Comparison of ENCODE assay signal across 8 cellular contexts in the genomic region with DNA sequence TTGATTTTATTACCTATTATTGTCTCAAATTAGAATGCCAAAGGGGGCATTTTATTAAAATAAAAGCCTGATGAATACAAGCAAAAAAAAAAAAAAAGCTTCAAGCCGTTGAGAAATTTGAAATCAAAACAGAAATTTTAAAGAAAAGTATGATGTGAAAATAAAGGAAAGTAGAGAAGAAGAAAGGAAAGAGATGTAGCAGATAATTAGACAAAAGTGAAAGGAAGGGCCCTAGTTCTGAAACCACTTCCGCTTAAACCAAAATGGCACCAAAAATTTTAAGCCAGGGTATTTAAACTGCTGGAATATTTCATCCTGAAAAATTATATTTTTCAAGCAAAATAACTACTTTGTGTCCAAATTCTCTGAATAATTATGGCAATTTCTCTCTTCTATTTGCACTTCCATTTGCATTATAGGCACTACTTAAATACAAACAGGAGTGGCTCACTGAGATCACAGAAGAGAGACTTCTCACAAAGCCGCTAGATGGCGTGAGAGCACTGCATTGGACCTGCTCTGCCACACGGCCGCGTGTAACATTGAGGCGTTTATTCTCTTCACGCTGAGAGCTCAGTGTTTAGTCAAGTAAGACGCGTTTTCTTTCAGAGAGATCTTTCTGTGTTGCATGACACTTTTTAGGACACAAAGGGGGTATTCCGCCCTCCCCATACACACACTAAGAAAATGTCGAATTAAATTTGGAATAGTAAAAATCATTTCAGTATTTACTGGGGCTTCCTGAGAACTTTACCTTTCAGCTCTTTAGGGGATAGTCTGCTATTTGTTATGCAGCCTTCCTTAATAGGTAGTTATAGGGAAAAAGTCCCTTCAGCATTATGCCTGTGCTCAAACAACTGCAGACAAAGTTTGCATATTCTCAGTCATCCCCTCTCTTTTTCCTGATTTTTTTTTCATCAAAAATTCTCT.
DNase-seq lines count a peak whose midpoint lies in the region; ATAC-seq and TF ChIP-seq lines count a peak whose summit lies in the region.

No MANE protein-coding gene starts in this region.

- no peaks in the 10 kb centered on the region for H3K36me3 ChIP-seq in vagina

- TF ChIP-seq POLR2A in vagina (IDR thresholded peaks at IDR 0.05), result no peak

- in situ Hi-C loops in GM13976 (cut with MboI; ENCODE audit: low sequenced_read_pairs, unreplicated experiment), result loop anchor here (10.0 kb wide), 1 partner anchor 904 kb away; no protein-coding TSS in a partner anchor

- H3K4me3 Mint-ChIP-seq in progenitor cell of endocrine pancreas (ENCODE audit: low read depth), result no peak overlapping the region

- peaks cover 2% of the 10 kb centered on the region for H3K4me1 Mint-ChIP-seq in progenitor cell of endocrine pancreas (ENCODE audit: low read depth)

- H3K9me3 Mint-ChIP-seq in progenitor cell of endocrine pancreas (ENCODE audit: low read depth), result no peaks in the 10 kb centered on the region

- TF ChIP-seq CTCF in GM13976 (IDR thresholded peaks at IDR 0.05; ENCODE audit: borderline replicate concordance, control extremely low read depth, extremely low read depth, insufficient read depth, missing control alignments), result peak; percentile 75
- peak; percentile 96 for TF ChIP-seq CTCF in progenitor cell of endocrine pancreas (IDR thresholded peaks at IDR 0.05; ENCODE audit: unreplicated experiment)
- peak; percentile 46 to 81 (median 76) for TF ChIP-seq CTCF in vagina (IDR thresholded peaks at IDR 0.05)

- H3K27me3 ChIP-seq in vagina, result no peaks in the 10 kb centered on the region

- no peaks in the 10 kb centered on the region for H3K9me3 ChIP-seq in vagina

- no peaks in the 10 kb centered on the region for H3K36me3 Mint-ChIP-seq in progenitor cell of endocrine pancreas (ENCODE audit: insufficient read depth)

- no peaks in the 10 kb centered on the region for H3K4me1 ChIP-seq in vagina

- no peak overlapping the region for H3K4me3 ChIP-seq in vagina

- ATAC-seq in HG02852 (IDR thresholded peaks at IDR 0.05; ENCODE audit: unreplicated experiment), result peak; percentile 100

- DNase-seq in GM13976 (ENCODE audit: low spot score), result peak; percentile 37
- DNase-seq in NCI-H1417 (lab: John Stamatoyannopoulos, UW), result peak; percentile 66 to 91 (median 80)
- peak; percentile 81 for DNase-seq in SKM-1 treated with dmso at 0.1 percent for 144 hours (lab: John Stamatoyannopoulos, UW; ENCODE audit: unreplicated experiment)
- DNase-seq in activated naive CD8-positive, alpha-beta T cell treated with anti-CD3 and anti-CD28 coated beads, Interleukin-2, amount 50 U/mL, for 16 hours (ENCODE audit: low read depth, low spot score), result peak; percentile 44
- peak; percentile 84 for DNase-seq in cardiac septum (ENCODE audit: low spot score)
- DNase-seq in progenitor cell of endocrine pancreas (ENCODE audit: low spot score, unreplicated experiment), result peak; percentile 62
- no peak for DNase-seq in vagina (ENCODE audit: extremely low spot score in 2 of 2)

- intact Hi-C loops in cardiac septum (cut with DNase I), result loop anchor here (2.0 to 10.0 kb wide), 2 partner anchors 364 to 910 kb away; no protein-coding TSS in a partner anchor
- intact Hi-C loops in vagina (cut with DNase I), result loop anchor here (5.0 kb wide), 1 partner anchor 901 kb away; no protein-coding TSS in a partner anchor

- peaks cover 41% of the 10 kb centered on the region for H3K27me3 Mint-ChIP-seq in progenitor cell of endocrine pancreas

- H3K27ac Mint-ChIP-seq in progenitor cell of endocrine pancreas, result no peak overlapping the region

- no peak overlapping the region for H3K27ac ChIP-seq in vagina

Comparison
In these comparisons a context has a peak if more than half of its experiments do, and no peak if none do; other contexts are left out.
1. DNase-seq: peak in GM13976 (single experiment), NCI-H1417 (3 of 3), SKM-1 treated with dmso at 0.1 percent for 144 hours (single experiment), activated naive CD8-positive, alpha-beta T cell treated with anti-CD3 and anti-CD28 coated beads, Interleukin-2, amount 50 U/mL, for 16 hours (single experiment), cardiac septum (single experiment) and progenitor cell of endocrine pancreas (single experiment); none in vagina (0 of 2).
2. Peak in every context shown above with its lines, with median percentiles within 50 percentile points of each other: CTCF ChIP-seq.